Comparison of ENCODE assay signal across 19 cellular contexts in the genomic region with DNA sequence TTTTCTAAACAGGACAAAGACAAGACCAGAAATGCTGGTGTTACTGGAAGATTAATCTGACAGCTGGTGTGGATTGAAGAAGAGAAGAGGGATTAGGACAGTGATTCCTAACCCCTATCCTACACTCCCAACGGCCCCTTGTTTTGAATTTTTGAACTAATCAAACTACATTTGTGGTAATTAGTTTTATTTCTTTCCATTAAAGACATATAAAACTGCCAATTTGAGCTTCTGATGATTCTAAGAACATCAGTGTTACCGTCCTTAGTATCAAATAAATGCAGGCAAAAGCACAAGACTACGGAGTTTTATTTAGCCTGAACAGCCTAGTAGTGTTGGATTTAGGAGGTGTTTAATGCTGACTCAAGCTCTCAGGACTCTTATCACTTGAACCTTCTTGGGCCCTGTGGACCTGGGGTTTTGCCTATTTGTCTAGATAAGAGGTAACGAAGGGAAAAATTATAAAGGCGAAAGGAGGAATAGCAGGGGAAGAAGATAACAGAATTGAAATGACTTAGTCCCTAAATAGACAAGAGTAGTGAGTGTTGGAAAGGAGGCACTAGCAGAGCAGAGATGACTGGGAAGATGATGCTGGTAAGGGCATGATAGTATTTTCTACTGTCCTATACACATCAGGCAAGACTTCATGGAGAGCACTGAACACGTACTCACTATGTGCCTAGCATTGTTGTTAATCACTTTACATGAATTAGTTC.
"Had no signal": no experiment of that assay in that cellular context is flagged by ENCODE, and none has a peak within 500 bp of the region (broad histone marks: within the 10 kb centered on the region; RNA-seq: fewer than 3 reads in every experiment).

No MANE protein-coding gene starts in this region.

- H3K4me3 Mint-ChIP-seq: activated CD4-positive, alpha-beta T cell treated with anti-CD3 and anti-CD28 coated beads, Interleukin-2, amount 10 ng/mL, durations not matched to agents 24 days and 14 days; activated CD8-positive, alpha-beta T cell treated with anti-CD3 and anti-CD28 coated beads, Interleukin-2, amount 10 ng/mL, durations not matched to agents 7 days and 5 days; stimulated activated naive CD8-positive, alpha-beta T cell treated with anti-CD3 and anti-CD28 coated beads, Interleukin-15, Interleukin-2, amounts not matched to agents 100 ng/mL and 50 ng/mL, for 24 hours had no signal

- H3K27me3 ChIP-seq: right atrium auricular region had no signal

- H3K27ac Mint-ChIP-seq: activated CD4-positive, alpha-beta T cell treated with anti-CD3 and anti-CD28 coated beads, Interleukin-2, amount 10 ng/mL, durations not matched to agents 24 days and 14 days; activated CD8-positive, alpha-beta T cell treated with anti-CD3 and anti-CD28 coated beads, Interleukin-2, amount 10 ng/mL, durations not matched to agents 7 days and 5 days; activated T-cell treated with anti-CD3 and anti-CD28 coated beads, Interleukin-2, amount 50 U/mL, for 24 hours; activated T-helper 2 cell treated with anti-CD3 and anti-CD28 coated beads, Interferon-gamma antibody, Interleukin-2, Interleukin-4, amounts not matched to agents 10 μg/mL and 5 μg/mL and 100 μg/mL, durations not matched to agents 14 hours and 24 hours and 36 hours; effector memory CD8-positive, alpha-beta T cell; nephron progenitor cell; stimulated activated naive CD8-positive, alpha-beta T cell treated with anti-CD3 and anti-CD28 coated beads, Interleukin-15, Interleukin-2, amounts not matched to agents 100 ng/mL and 50 ng/mL, for 24 hours had no signal

- H3K4me3 ChIP-seq: left ventricle myocardium inferior, prostate gland, right atrium auricular region had no signal

- H3K27me3 Mint-ChIP-seq: activated T-cell treated with anti-CD3 and anti-CD28 coated beads, Interleukin-2, amount 50 U/mL, for 24 hours; effector memory CD8-positive, alpha-beta T cell had no signal

- H3K9me3 Mint-ChIP-seq: activated CD4-positive, alpha-beta T cell treated with anti-CD3 and anti-CD28 coated beads, Interleukin-2, amount 10 ng/mL, durations not matched to agents 24 days and 14 days; activated T-cell treated with anti-CD3 and anti-CD28 coated beads, Interleukin-2, amount 50 U/mL, for 24 hours; activated T-helper 2 cell treated with anti-CD3 and anti-CD28 coated beads, Interferon-gamma antibody, Interleukin-2, Interleukin-4, amounts not matched to agents 10 μg/mL and 5 μg/mL and 100 μg/mL, durations not matched to agents 14 hours and 24 hours and 36 hours; effector memory CD8-positive, alpha-beta T cell; nephron progenitor cell; stimulated activated naive CD8-positive, alpha-beta T cell treated with anti-CD3 and anti-CD28 coated beads, Interleukin-15, Interleukin-2, amounts not matched to agents 100 ng/mL and 50 ng/mL, for 24 hours had no signal

- DNase-seq: activated CD4-positive, alpha-beta T cell treated with anti-CD3 and anti-CD28 coated beads, Interleukin-2, amount 10 ng/mL, durations not matched to agents 24 days and 14 days; activated CD8-positive, alpha-beta T cell treated with anti-CD3 and anti-CD28 coated beads, Interleukin-2, amount 10 ng/mL, durations not matched to agents 7 days and 5 days; activated naive CD4-positive, alpha-beta T cell treated with Interleukin-2 at 50 U/mL for 16 hours; activated T-cell treated with anti-CD3 and anti-CD28 coated beads, Interleukin-2, amount 50 U/mL, for 24 hours; dermis blood vessel endothelial cell; effector memory CD8-positive, alpha-beta T cell; foreskin melanocyte; head of caudate nucleus; left ventricle myocardium inferior; mammary epithelial cell; midbrain; nephron progenitor cell; SW 1271; trophoblast cell had no signal

- H3K27ac ChIP-seq: epithelial cell of prostate, left ventricle myocardium inferior, prostate gland, right atrium auricular region had no signal

- ATAC-seq: activated CD8-positive, alpha-beta T cell treated with anti-CD3 and anti-CD28 coated beads, Interleukin-2, amount 10 ng/mL, durations not matched to agents 7 days and 5 days; effector memory CD8-positive, alpha-beta T cell had no signal
